28 cellular contexts compared by ENCODE assay signal in genomic region chr3:142907996-142908395, GRCh38. TPM values are rescaled to one million over a fixed set of nuclear protein-coding genes. Genes with fewer than 3 reads are reported as not detected.
"Had no signal": no experiment of that assay in that cellular context is flagged by ENCODE, and none has a peak within 500 bp of the region (broad histone marks: within the 10 kb centered on the region; RNA-seq: fewer than 3 reads in every experiment).

No MANE protein-coding gene starts in this region.

- H3K27me3 Mint-ChIP-seq: dendritic cell treated with granulocyte-macrophage colony-stimulating factor and Interleukin-4, amounts not matched to agents 40 ng/mL and 50 ng/mL, for 4 days had no signal

- H3K27ac ChIP-seq: colonic mucosa, epithelial cell of prostate, esophagus squamous epithelium, gastroesophageal sphincter, left lung, lower lobe of right lung had no signal

- DNase-seq: colonic mucosa; cortex of kidney; effector CD8-positive, alpha-beta T cell; effector memory CD8-positive, alpha-beta T cell; endodermal cell; erythroblast; esophagus squamous epithelium; foreskin fibroblast; heart left ventricle; hippocampal formation; left cardiac atrium; left lung; lower lobe of right lung; mesenchymal stem cell; mucosa of descending colon; naive B cell; naive thymus-derived CD8-positive, alpha-beta T cell had no signal

- H3K36me3 Mint-ChIP-seq: mesothelial cell of epicardium; naive B cell; naive thymus-derived CD8-positive, alpha-beta T cell had no signal

- H3K4me3 Mint-ChIP-seq: dendritic cell treated with granulocyte-macrophage colony-stimulating factor and Interleukin-4, amounts not matched to agents 40 ng/mL and 50 ng/mL, for 4 days; effector memory CD8-positive, alpha-beta T cell; endodermal cell; mesothelial cell of epicardium; naive B cell; naive thymus-derived CD8-positive, alpha-beta T cell had no signal

- H3K27ac Mint-ChIP-seq: dendritic cell treated with granulocyte-macrophage colony-stimulating factor and Interleukin-4, amounts not matched to agents 40 ng/mL and 50 ng/mL, for 4 days; effector memory CD8-positive, alpha-beta T cell; endodermal cell; mesothelial cell of epicardium; naive B cell; naive thymus-derived CD8-positive, alpha-beta T cell had no signal

- H3K9me3 ChIP-seq: colonic mucosa, esophagus squamous epithelium, gastroesophageal sphincter, heart left ventricle, left lung, lower lobe of right lung, mucosa of descending colon had no signal

- H3K9me3 Mint-ChIP-seq: dendritic cell treated with granulocyte-macrophage colony-stimulating factor and Interleukin-4, amounts not matched to agents 40 ng/mL and 50 ng/mL, for 4 days; endodermal cell; mesothelial cell of epicardium; naive B cell; naive thymus-derived CD8-positive, alpha-beta T cell had no signal

- ATAC-seq: effector memory CD8-positive, alpha-beta T cell; esophagus mucosa; gastroesophageal sphincter; left cardiac atrium; left lung; lower lobe of right lung; mucosa of descending colon; naive thymus-derived CD8-positive, alpha-beta T cell had no signal

- H3K4me1 ChIP-seq: colonic mucosa, esophagus squamous epithelium, lower lobe of right lung had no signal

- H3K27me3 ChIP-seq: colonic mucosa, gastroesophageal sphincter, heart left ventricle, left lung had no signal

- H3K36me3 ChIP-seq: colonic mucosa, esophagus squamous epithelium, gastroesophageal sphincter, heart left ventricle, left lung, lower lobe of right lung had no signal

- H3K4me3 ChIP-seq: colonic mucosa, esophagus squamous epithelium, gastroesophageal sphincter, heart left ventricle, left lung, lower lobe of right lung, mucosa of descending colon had no signal

RNA-seq across cellular contexts. Expression of gene PCOLCE2, which starts 19.1 kb away (rescaled TPM):
- total RNA-seq: lung microvascular endothelial cell; naive thymus-derived CD8-positive, alpha-beta T cell had no signal
- polyA plus RNA-seq: naive thymus-derived CD8-positive, alpha-beta T cell had no signal

RNA-seq across cellular contexts. Expression of gene PAQR9, which starts 55.5 kb away (rescaled TPM):
- total RNA-seq: colonic mucosa; dermis microvascular lymphatic vessel endothelial cell; esophagus mucosa; esophagus squamous epithelium; gastroesophageal sphincter; left lung; lower leg skin; lower lobe of right lung; lung microvascular endothelial cell; mesenteric fat pad; mesothelial cell of epicardium; mucosa of descending colon; myocyte; naive thymus-derived CD8-positive, alpha-beta T cell had no signal
- polyA plus RNA-seq: keratinocyte; naive thymus-derived CD8-positive, alpha-beta T cell had no signal
